Comparison of ENCODE assay signal across 8 cellular contexts in genomic region chr3:39541917-39542329, GRCh38.
A peak's percentile ranks its signal among the peaks of the same experiment; 100 is the strongest.
DNase-seq lines count a peak whose midpoint lies in the region; ATAC-seq and TF ChIP-seq lines count a peak whose summit lies in the region.

No MANE protein-coding gene starts in this region.

- H3K27ac Mint-ChIP-seq in glutamatergic neuron (ENCODE audit: unreplicated experiment) = no peak overlapping the region
- no peak overlapping the region for H3K27ac Mint-ChIP-seq in activated T-cell treated with anti-CD3 and anti-CD28 coated beads, Interleukin-2, amount 50 U/mL, for 24 hours

- ATAC-seq in HG03045 (IDR thresholded peaks at IDR 0.05; ENCODE audit: unreplicated experiment) = no peak

- H3K4me1 Mint-ChIP-seq in glutamatergic neuron (ENCODE audit: low read depth, unreplicated experiment) = no peaks in the 10 kb centered on the region
- peaks cover 21% of the 10 kb centered on the region for H3K4me1 Mint-ChIP-seq in activated T-cell treated with anti-CD3 and anti-CD28 coated beads, Interleukin-2, amount 50 U/mL, for 24 hours (ENCODE audit: low read depth)

- no peak overlapping the region for H3K27ac ChIP-seq in 22Rv1

- H3K27me3 Mint-ChIP-seq in glutamatergic neuron (ENCODE audit: unreplicated experiment) = peaks cover 2% of the 10 kb centered on the region
- H3K27me3 Mint-ChIP-seq in activated T-cell treated with anti-CD3 and anti-CD28 coated beads, Interleukin-2, amount 50 U/mL, for 24 hours = peaks cover 18% of the 10 kb centered on the region

- DNase-seq in GM13977 (ENCODE audit: low spot score) (no peak), SHP77 treated with DMSO at 0.1 percent for 48 hours (lab: John Stamatoyannopoulos, UW) (peak; percentile 1), glutamatergic neuron (no peak), activated T-cell treated with anti-CD3 and anti-CD28 coated beads for 4 hours (no peak)
- no peak for DNase-seq in stimulated activated CD4-positive, alpha-beta T cell treated with anti-CD3 and anti-CD28 coated beads, Interleukin-4, amount 100 ng/mL, for 4 hours
- no peak for DNase-seq in activated T-cell treated with anti-CD3 and anti-CD28 coated beads, Interleukin-2, amount 50 U/mL, for 24 hours

- in situ Hi-C loops in GM13977 (cut with MboI; ENCODE audit: low pct_unique_long_range_greater_than_20kb, low sequenced_read_pairs, unreplicated experiment) = no loop called here

- H3K9me3 Mint-ChIP-seq in glutamatergic neuron (ENCODE audit: unreplicated experiment) = no peaks in the 10 kb centered on the region
- no peaks in the 10 kb centered on the region for H3K9me3 Mint-ChIP-seq in activated T-cell treated with anti-CD3 and anti-CD28 coated beads, Interleukin-2, amount 50 U/mL, for 24 hours

- TF ChIP-seq CTCF in 22Rv1 (IDR thresholded peaks at IDR 0.05) = peak; percentile 87
- peak; percentile 36 for TF ChIP-seq CTCF in GM13977 (IDR thresholded peaks at IDR 0.05; ENCODE audit: extremely low read depth, insufficient read depth, missing control alignments)
- TF ChIP-seq CTCF in glutamatergic neuron (IDR thresholded peaks at IDR 0.05; ENCODE audit: partially characterized antibody, unreplicated experiment) = peak; percentile 38

- no peak overlapping the region for H3K4me3 Mint-ChIP-seq in glutamatergic neuron (ENCODE audit: unreplicated experiment)
- no peak overlapping the region for H3K4me3 Mint-ChIP-seq in activated T-cell treated with anti-CD3 and anti-CD28 coated beads, Interleukin-2, amount 50 U/mL, for 24 hours

- H3K36me3 Mint-ChIP-seq in glutamatergic neuron (ENCODE audit: unreplicated experiment) = no peaks in the 10 kb centered on the region
- H3K36me3 Mint-ChIP-seq in activated T-cell treated with anti-CD3 and anti-CD28 coated beads, Interleukin-2, amount 50 U/mL, for 24 hours (ENCODE audit: low read depth) = no peaks in the 10 kb centered on the region

Comparison
In these comparisons a context has a peak if more than half of its experiments do, and no peak if none do; other contexts are left out.
1. CTCF ChIP-seq: peak in every context shown above with its lines; median percentile 87 in 22Rv1; 38 in glutamatergic neuron; 36 in GM13977.